ENCODE assay signal across 13 cellular contexts in genomic region chr2:7611750-7612149, GRCh38.
"Had no signal": no experiment of that assay in that cellular context is flagged by ENCODE, and none has a peak within 500 bp of the region (broad histone marks: within the 10 kb centered on the region; RNA-seq: fewer than 3 reads in every experiment).

No MANE protein-coding gene starts in this region.

- DNase-seq: activated CD8-positive, alpha-beta T cell treated with anti-CD3 and anti-CD28 coated beads, Interleukin-2, amount 10 ng/mL, durations not matched to agents 7 days and 5 days; activated naive CD4-positive, alpha-beta T cell treated with anti-CD3 and anti-CD28 coated beads for 36 hours; colonic mucosa; midbrain; nucleus accumbens; posterior cingulate gyrus; retina; stimulated activated CD4-positive, alpha-beta T cell treated with anti-CD3 and anti-CD28 coated beads, Interleukin-12 subunit alpha, Interleukin-12 subunit beta, amount 100 ng/mL, for 4 hours; stimulated activated CD4-positive, alpha-beta T cell treated with anti-CD3 and anti-CD28 coated beads, Interleukin-2, amount 100 ng/mL, for 24 hours; T-helper 9 cell had no signal

- H3K4me1 ChIP-seq: colonic mucosa, thyroid gland had no signal

- H3K27ac ChIP-seq: colonic mucosa, thyroid gland had no signal

- H3K4me3 ChIP-seq: colonic mucosa, thyroid gland had no signal

- H3K36me3 ChIP-seq: colonic mucosa, thyroid gland had no signal

- H3K9me3 ChIP-seq: colonic mucosa, thyroid gland had no signal

- ATAC-seq: activated CD8-positive, alpha-beta T cell treated with anti-CD3 and anti-CD28 coated beads, Interleukin-2, amount 10 ng/mL, durations not matched to agents 7 days and 5 days; esophagus mucosa; left lobe of liver had no signal

- H3K27ac Mint-ChIP-seq: activated naive CD4-positive, alpha-beta T cell treated with anti-CD3 and anti-CD28 coated beads for 36 hours had no signal

- H3K27me3 ChIP-seq: colonic mucosa, thyroid gland had no signal

- H3K9me3 Mint-ChIP-seq: activated naive CD4-positive, alpha-beta T cell treated with anti-CD3 and anti-CD28 coated beads for 36 hours had no signal

- H3K4me3 Mint-ChIP-seq: activated CD8-positive, alpha-beta T cell treated with anti-CD3 and anti-CD28 coated beads, Interleukin-2, amount 10 ng/mL, durations not matched to agents 7 days and 5 days; activated naive CD4-positive, alpha-beta T cell treated with anti-CD3 and anti-CD28 coated beads for 36 hours had no signal
